8 cellular contexts compared by ENCODE assay signal in the genomic region with DNA sequence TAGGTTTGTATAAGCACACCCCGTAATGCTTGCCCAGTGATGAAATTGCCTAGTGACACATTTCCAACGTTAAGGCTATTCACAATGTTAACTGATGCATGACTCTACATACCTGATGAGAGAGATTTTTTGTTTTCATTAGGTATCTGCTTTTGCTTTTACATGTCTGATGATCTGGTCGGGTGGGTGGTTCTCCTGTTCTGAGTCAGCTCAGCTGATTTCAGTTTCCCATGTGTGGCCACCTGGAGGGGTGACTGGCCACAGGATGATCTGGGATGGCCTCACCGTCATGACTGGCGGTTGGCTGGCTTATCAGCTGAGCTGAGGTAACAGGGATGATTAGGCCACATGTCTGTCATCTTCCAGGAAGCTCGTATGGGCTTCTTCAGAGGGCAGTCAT. TPM values are rescaled to one million over a fixed set of nuclear protein-coding genes. Genes with fewer than 3 reads are reported as not detected.
DNase-seq lines count a peak whose midpoint lies in the region; ATAC-seq and TF ChIP-seq lines count a peak whose summit lies in the region.

No MANE protein-coding gene starts in this region.

- no peak for TF ChIP-seq POLR2A in lower leg skin (IDR thresholded peaks at IDR 0.05)
- TF ChIP-seq POLR2A in heart left ventricle (IDR thresholded peaks at IDR 0.05), result no peak

- ATAC-seq in GM18868 (IDR thresholded peaks at IDR 0.05; ENCODE audit: unreplicated experiment), result peak; percentile 93
- peak; percentile 95 for ATAC-seq in HG02571 (IDR thresholded peaks at IDR 0.05; ENCODE audit: unreplicated experiment)
- ATAC-seq in heart left ventricle, result no peak

- no peak overlapping the region for H3K27ac ChIP-seq in heart left ventricle

- TF ChIP-seq CTCF in lower leg skin (IDR thresholded peaks at IDR 0.05), result no peak
- TF ChIP-seq CTCF in heart left ventricle (IDR thresholded peaks at IDR 0.05), result no peak

- no peaks in the 10 kb centered on the region for H3K9me3 ChIP-seq in heart left ventricle

- H3K4me1 ChIP-seq in heart left ventricle, result peaks cover 0 to 10% (median 0%) of the 10 kb centered on the region in 12 donors

- DNase-seq in NCI-H345 treated with DMSO at 0.1 percent for 48 hours (lab: John Stamatoyannopoulos, UW; ENCODE audit: unreplicated experiment), result peak; percentile 57
- DNase-seq in kidney tubule cell (ENCODE audit: low spot score), result peak; percentile 95
- no peak for DNase-seq in hypothalamus (lab: John Stamatoyannopoulos, UW)
- DNase-seq in lower leg skin (ENCODE audit: low spot score in 2 of 2), result no peak
- DNase-seq in SK-N-DZ (ENCODE audit: low spot score), result no peak
- DNase-seq in heart left ventricle, result no peak

- no peaks in the 10 kb centered on the region for H3K27me3 ChIP-seq in heart left ventricle

- H3K4me3 ChIP-seq in lower leg skin (ENCODE audit: low read depth, poor library complexity, severe bottlenecking) (no peak overlapping the region), heart left ventricle (no peak overlapping the region)

- WGBS in lower leg skin, 2 donors, result 82 to 87% methylated on average over 6 of the region's 6 CpGs
- 85 to 94% (median 87%) methylated on average over 6 of the region's 6 CpGs for WGBS in heart left ventricle, 4 donors

- intact Hi-C loops in lower leg skin (cut with DNase I; ENCODE audit: low total_unique reads), result no loop called here
- intact Hi-C loops in heart left ventricle (cut with DNase I), result no loop called here

- H3K36me3 ChIP-seq in heart left ventricle, result peaks cover 0 to 8% (median 0%) of the 10 kb centered on the region in 9 donors

RNA-seq across cellular contexts. Expression of gene ACYP2, which starts 33.8 kb away (rescaled TPM):
- 10 to 100 TPM; 11.4 to 15.6 (median 12.5) TPM for total RNA-seq in lower leg skin
- 3.0 and 8.0 TPM in 2 replicates for polyA plus RNA-seq in SK-N-DZ (2014; cell fraction: cytosol; rRNA removed)
- 2.6 and 4.3 TPM in 2 replicates for polyA plus RNA-seq in SK-N-DZ (2014; cell fraction: nucleus; rRNA removed)
- total RNA-seq in heart left ventricle, result 10 to 100 TPM; 39.7 to 83.1 (median 53.2) TPM
- polyA plus RNA-seq in heart left ventricle, result 100 to 1,000 TPM in 1 of 2 donors, 10 to 100 TPM in 1; 42.0 to 107 TPM

Comparison
In these comparisons a context has a peak if more than half of its experiments do, and no peak if none do; other contexts are left out.
1. ATAC-seq: peak in GM18868 (single experiment) and HG02571 (single experiment); none in heart left ventricle (0 of 4).
2. DNase-seq: peak in NCI-H345 treated with DMSO at 0.1 percent for 48 hours (single experiment) and kidney tubule cell (single experiment); none in hypothalamus (0 of 51), lower leg skin (0 of 2), SK-N-DZ (single experiment) and heart left ventricle (0 of 5).